Comparison of ENCODE assay signal across 27 cellular contexts in genomic region chr12:124756730-124757129, GRCh38.
A peak's percentile ranks its signal among the peaks of the same experiment; 100 is the strongest.
DNase-seq lines count a peak whose midpoint lies in the region; ATAC-seq and TF ChIP-seq lines count a peak whose summit lies in the region.
"Had no signal": no experiment of that assay in that cellular context is flagged by ENCODE, and none has a peak within 500 bp of the region (broad histone marks: within the 10 kb centered on the region; RNA-seq: fewer than 3 reads in every experiment).

No MANE protein-coding gene starts in this region.

- H3K27me3 ChIP-seq in right cardiac atrium (ENCODE audit: control insufficient read depth, insufficient read depth) (no peaks in the 10 kb centered on the region), right atrium auricular region (no peaks in the 10 kb centered on the region), muscle layer of duodenum (ENCODE audit: low read depth, low read length) (no peaks in the 10 kb centered on the region), vagina (no peaks in the 10 kb centered on the region)
- H3K27me3 ChIP-seq: neural progenitor cell, Peyer's patch, stomach had no signal

- intact Hi-C loops in right cardiac atrium (cut with DNase I), result no loop called here
- intact Hi-C loops in vagina (cut with DNase I), result loop anchor here (5.0 kb wide), 2 partner anchors 244 to 414 kb away; no protein-coding TSS in a partner anchor

- H3K4me1 ChIP-seq in right cardiac atrium (ENCODE audit: control insufficient read depth, insufficient read depth, low read length) (peaks cover 21% of the 10 kb centered on the region), right atrium auricular region (peaks cover 3 to 76% of the 10 kb centered on the region in 2 donors), muscle layer of duodenum (ENCODE audit: control insufficient read depth in 1 of 2, insufficient read depth in 2 of 2, low read length in 2 of 2) (peaks cover 21 to 24% of the 10 kb centered on the region in 2 donors), vagina (peaks cover 44% of the 10 kb centered on the region)

- H3K4me3 ChIP-seq in right cardiac atrium (ENCODE audit: low read length) (no peak overlapping the region), right atrium auricular region (no peak overlapping the region), muscle layer of duodenum (ENCODE audit: low read depth in 1 of 2, low read length in 2 of 2) (no peak overlapping the region), vagina (no peak overlapping the region), foreskin fibroblast (ENCODE audit: low read depth in 1 of 2, low read length in 2 of 2) (no peak overlapping the region)
- H3K4me3 ChIP-seq: neural progenitor cell, Peyer's patch, SK-N-MC, stomach had no signal

- 89% methylated on average over 3 of the region's 3 CpGs for WGBS in right cardiac atrium

- DNase-seq in right cardiac atrium (peak in 1 of 3 donors; percentile 13), right atrium auricular region (ENCODE audit: low spot score) (no peak), vagina (ENCODE audit: extremely low spot score in 2 of 2) (no peak), foreskin fibroblast (no peak)
- no peak for DNase-seq in stimulated activated CD4-positive, alpha-beta T cell treated with anti-CD3 and anti-CD28 coated beads, Interleukin-1b, Interleukin-23, amount 100 ng/mL, for 48 hours
- DNase-seq: activated CD4-positive, alpha-beta memory T cell treated with anti-CD3 and anti-CD28 coated beads for 36 hours; activated CD4-positive, CD25-positive, alpha-beta regulatory T cell; activated naive CD4-positive, alpha-beta T cell treated with anti-CD3 and anti-CD28 coated beads, Interleukin-2, amount 10 ng/mL, durations not matched to agents 7 days and 5 days; activated T-cell treated with anti-CD3 and anti-CD28 coated beads, Interleukin-2, amount 50 U/mL, for 24 hours; Calu3; EL; endodermal cell; left colon; NCI-H187; NCI-H774; Peyer's patch; stimulated activated CD4-positive, alpha-beta T cell treated with anti-CD3 and anti-CD28 coated beads, Interleukin-4, amount 100 ng/mL, for 4 hours; stomach had no signal

- H3K9me3 Mint-ChIP-seq in brain, result peaks cover 16 to 62% (median 40%) of the 10 kb centered on the region in 5 experiments

- H3K27ac ChIP-seq in right cardiac atrium (ENCODE audit: low read length), result peak overlapping the region; percentile 26
- peak overlapping the region in 1 of 2 donors; percentile 94 for H3K27ac ChIP-seq in right atrium auricular region
- peak overlapping the region; percentile 6 for H3K27ac ChIP-seq in muscle layer of duodenum (ENCODE audit: low read length)
- peak overlapping the region; percentile 88 for H3K27ac ChIP-seq in vagina
- H3K27ac ChIP-seq: neural progenitor cell, SK-N-MC had no signal

- H3K36me3 Mint-ChIP-seq in brain, result peaks cover 15% of the 10 kb centered on the region
- H3K36me3 Mint-ChIP-seq: activated CD4-positive, alpha-beta memory T cell treated with anti-CD3 and anti-CD28 coated beads for 36 hours; activated naive CD4-positive, alpha-beta T cell treated with anti-CD3 and anti-CD28 coated beads, Interleukin-2, amount 10 ng/mL, durations not matched to agents 7 days and 5 days; neural progenitor cell had no signal

- ATAC-seq in right cardiac atrium, result no peak
- no peak for ATAC-seq in GM21515 (IDR thresholded peaks at IDR 0.05; ENCODE audit: unreplicated experiment)
- ATAC-seq: HepG2, left colon had no signal

- TF ChIP-seq POLR2A in vagina (IDR thresholded peaks at IDR 0.05), result no peak

- no peaks in the 10 kb centered on the region for H3K36me3 ChIP-seq in right atrium auricular region
- H3K36me3 ChIP-seq in muscle layer of duodenum (ENCODE audit: control insufficient read depth in 1 of 2, insufficient read depth in 2 of 2, low read length in 2 of 2), result no peaks in the 10 kb centered on the region
- H3K36me3 ChIP-seq in vagina, result no peaks in the 10 kb centered on the region
- H3K36me3 ChIP-seq: neural progenitor cell, Peyer's patch, stomach had no signal

- peaks cover 1% of the 10 kb centered on the region for H3K27me3 Mint-ChIP-seq in brain

- H3K27ac Mint-ChIP-seq in brain, result peak overlapping the region; percentile 19 to 92 (median 64)
- H3K27ac Mint-ChIP-seq: activated CD4-positive, alpha-beta memory T cell treated with anti-CD3 and anti-CD28 coated beads for 36 hours; activated naive CD4-positive, alpha-beta T cell treated with anti-CD3 and anti-CD28 coated beads, Interleukin-2, amount 10 ng/mL, durations not matched to agents 7 days and 5 days; activated T-cell treated with anti-CD3 and anti-CD28 coated beads, Interleukin-2, amount 50 U/mL, for 24 hours; B cell; endodermal cell; neural progenitor cell; progenitor cell of endocrine pancreas; T-helper 2 cell treated with Interferon-gamma antibody and Interleukin-4, amounts not matched to agents 5 μg/mL and 100 μg/mL, for 36 hours had no signal

- peaks cover 74% of the 10 kb centered on the region for H3K4me1 Mint-ChIP-seq in brain
- H3K4me1 Mint-ChIP-seq: B cell had no signal

- H3K9me3 ChIP-seq in right cardiac atrium (ENCODE audit: control insufficient read depth, low read length) (no peaks in the 10 kb centered on the region), right atrium auricular region (peaks cover 0 to 7% of the 10 kb centered on the region in 2 donors), muscle layer of duodenum (ENCODE audit: control insufficient read depth in 1 of 2, low read length in 2 of 2) (peaks cover 0 to 4% of the 10 kb centered on the region in 2 donors), vagina (no peaks in the 10 kb centered on the region)

- no peak overlapping the region for H3K4me3 Mint-ChIP-seq in brain
- H3K4me3 Mint-ChIP-seq: activated CD4-positive, alpha-beta memory T cell treated with anti-CD3 and anti-CD28 coated beads for 36 hours; activated naive CD4-positive, alpha-beta T cell treated with anti-CD3 and anti-CD28 coated beads, Interleukin-2, amount 10 ng/mL, durations not matched to agents 7 days and 5 days; activated T-cell treated with anti-CD3 and anti-CD28 coated beads, Interleukin-2, amount 50 U/mL, for 24 hours; B cell; endodermal cell; neural progenitor cell; T-helper 2 cell treated with Interferon-gamma antibody and Interleukin-4, amounts not matched to agents 5 μg/mL and 100 μg/mL, for 36 hours had no signal

- TF ChIP-seq CTCF in right atrium auricular region (IDR thresholded peaks at IDR 0.05), result no peak
- TF ChIP-seq CTCF in brain (conservative IDR thresholded peaks at IDR 0.05), result no peak
- TF ChIP-seq CTCF in vagina (IDR thresholded peaks at IDR 0.05), result no peak
- TF ChIP-seq CTCF in foreskin fibroblast (IDR thresholded peaks at IDR 0.05; ENCODE audit: low read depth, low read length), result no peak
